Comparison of ENCODE assay signal across 8 cellular contexts in the genomic region with DNA sequence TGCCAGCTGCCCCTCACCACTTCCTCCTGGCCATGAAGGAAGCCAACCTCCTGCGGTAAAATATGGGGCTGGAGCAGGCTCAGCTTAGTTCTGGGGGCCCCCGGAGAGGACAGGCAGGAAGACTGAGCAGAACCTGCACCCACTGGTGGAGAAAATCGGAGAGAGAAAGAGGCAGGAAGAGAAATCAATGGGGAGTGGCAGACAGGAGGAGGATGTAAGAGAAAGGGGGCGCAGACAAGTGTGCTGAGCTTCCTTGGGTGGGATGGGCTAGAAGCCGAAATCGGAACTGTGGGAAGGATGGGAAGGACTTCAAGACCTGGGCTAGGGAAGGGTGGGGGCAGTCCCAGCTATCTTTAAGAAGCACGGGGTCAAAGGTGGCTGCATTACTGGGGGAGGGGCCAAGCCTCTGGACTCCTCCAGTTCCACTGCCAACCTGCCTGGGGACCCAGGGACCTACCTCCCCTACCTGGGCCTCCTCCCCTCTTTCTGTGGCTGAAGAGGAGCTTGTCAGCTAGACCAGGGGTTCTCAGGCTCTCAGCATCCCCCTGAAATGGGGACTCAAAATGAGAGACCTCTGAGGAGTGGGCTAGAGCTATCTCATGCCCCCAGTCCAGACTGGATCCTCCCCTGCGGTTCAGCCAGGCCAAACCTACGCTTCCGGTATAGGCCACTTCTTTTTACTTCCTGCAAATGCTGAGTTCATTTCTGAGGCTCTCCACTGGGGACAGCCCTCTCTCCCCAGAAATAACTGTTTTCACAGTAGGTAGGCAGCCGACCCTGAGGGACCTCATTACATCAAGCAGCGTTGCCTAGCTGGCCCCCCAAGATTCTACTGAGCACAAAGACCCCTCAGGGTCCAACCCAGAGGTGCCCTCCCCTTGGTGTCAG.
A peak's percentile ranks its signal among the peaks of the same experiment; 100 is the strongest.
DNase-seq lines count a peak whose midpoint lies in the region; ATAC-seq and TF ChIP-seq lines count a peak whose summit lies in the region.

No MANE protein-coding gene starts in this region.

- DNase-seq in substantia nigra (lab: John Stamatoyannopoulos, UW) = peak in 1 of 49 donors; percentile 18
- no peak for DNase-seq in retina
- no peak for DNase-seq in NCI-H748 (lab: John Stamatoyannopoulos, UW; ENCODE audit: unreplicated experiment)
- DNase-seq in activated CD8-positive, alpha-beta memory T cell treated with anti-CD3 and anti-CD28 coated beads, Interleukin-2, amount 50 U/mL, for 48 hours = no peak

- H3K27ac ChIP-seq in angular gyrus (ENCODE audit: low read depth, low read length) (peak overlapping the region; percentile 1), substantia nigra (ENCODE audit: low read depth, low read length, poor library complexity, severe bottlenecking) (peak overlapping the region; percentile 56)

- ATAC-seq in GM21360 (IDR thresholded peaks at IDR 0.05; ENCODE audit: unreplicated experiment) (peak; percentile 83), HG03520 (IDR thresholded peaks at IDR 0.05; ENCODE audit: unreplicated experiment) (peak; percentile 72)

- peak; percentile 49; the same call in 1 of the 2 replicates for TF ChIP-seq CTCF in GM12874 (IDR thresholded peaks at IDR 0.05; ENCODE audit: insufficient read depth, low read depth, low read length)
